ENCODE assay signal across 27 cellular contexts in genomic region chr5:56535347-56535746, GRCh38.
DNase-seq lines count a peak whose midpoint lies in the region; ATAC-seq, FAIRE-seq and TF ChIP-seq lines count a peak whose summit lies in the region.
"Had no signal": no experiment of that assay in that cellular context is flagged by ENCODE, and none has a peak within 500 bp of the region (broad histone marks: within the 10 kb centered on the region; RNA-seq: fewer than 3 reads in every experiment).

No MANE protein-coding gene starts in this region.

- no peak overlapping the region for H3K4me3 ChIP-seq in astrocyte (ENCODE audit: insufficient read depth, low read depth, low read length)
- H3K4me3 ChIP-seq: body of pancreas, GM23248, lower lobe of right lung, neural progenitor cell, SK-N-MC, tibial artery had no signal

- H3K9me3 ChIP-seq in astrocyte (ENCODE audit: insufficient read depth, low read depth, low read length) = no peaks in the 10 kb centered on the region
- H3K9me3 ChIP-seq: body of pancreas, lower lobe of right lung, tibial artery had no signal

- peaks cover 52% of the 10 kb centered on the region for H3K4me1 Mint-ChIP-seq in activated naive CD4-positive, alpha-beta T cell treated with anti-CD3 and anti-CD28 coated beads, Interleukin-2, amount 10 ng/mL, durations not matched to agents 7 days and 5 days
- H3K4me1 Mint-ChIP-seq in astrocyte (ENCODE audit: low read depth, unreplicated experiment) (peaks cover 29% of the 10 kb centered on the region), type B pancreatic cell (ENCODE audit: unreplicated experiment) (peaks cover 4% of the 10 kb centered on the region)
- H3K4me1 Mint-ChIP-seq: stimulated activated naive CD8-positive, alpha-beta T cell treated with anti-CD3 and anti-CD28 coated beads, Interleukin-15, amount 100 ng/mL, for 72 hours had no signal

- H4K20me1 ChIP-seq in astrocyte (ENCODE audit: insufficient read depth, low read length) = no peaks in the 10 kb centered on the region

- no peak for ATAC-seq in esophagus mucosa
- ATAC-seq: body of pancreas; CD8-positive, alpha-beta T cell; lower lobe of right lung; sciatic nerve had no signal

- no peak overlapping the region for H3K4me2 ChIP-seq in astrocyte (ENCODE audit: low read length)
- H3K4me2 ChIP-seq: neural progenitor cell had no signal

- H3K4me3 Mint-ChIP-seq in activated naive CD4-positive, alpha-beta T cell treated with anti-CD3 and anti-CD28 coated beads, Interleukin-2, amount 10 ng/mL, durations not matched to agents 7 days and 5 days = no peak overlapping the region
- H3K4me3 Mint-ChIP-seq in astrocyte (ENCODE audit: unreplicated experiment) = no peak overlapping the region
- H3K4me3 Mint-ChIP-seq in type B pancreatic cell = no peak overlapping the region
- H3K4me3 Mint-ChIP-seq: CD8-positive, alpha-beta T cell; neural progenitor cell; stimulated activated naive CD8-positive, alpha-beta T cell treated with anti-CD3 and anti-CD28 coated beads, Interleukin-15, amount 100 ng/mL, for 72 hours had no signal

- H3K36me3 ChIP-seq in astrocyte (ENCODE audit: insufficient read depth, low read length) = no peaks in the 10 kb centered on the region
- H3K36me3 ChIP-seq: lower lobe of right lung, neural progenitor cell, tibial artery had no signal

- no peaks in the 10 kb centered on the region for H3K79me2 ChIP-seq in astrocyte (ENCODE audit: insufficient read depth, low read length)

- H3K27me3 ChIP-seq in astrocyte (ENCODE audit: insufficient read depth, low read length) = no peaks in the 10 kb centered on the region
- H3K27me3 ChIP-seq: body of pancreas, neural progenitor cell, tibial artery had no signal

- FAIRE-seq in astrocyte (lab: Jason Lieb, UNC) = no peak

- peaks cover 4% of the 10 kb centered on the region for H3K36me3 Mint-ChIP-seq in activated naive CD4-positive, alpha-beta T cell treated with anti-CD3 and anti-CD28 coated beads, Interleukin-2, amount 10 ng/mL, durations not matched to agents 7 days and 5 days
- H3K36me3 Mint-ChIP-seq in astrocyte (ENCODE audit: low read depth, unreplicated experiment) (no peaks in the 10 kb centered on the region), type B pancreatic cell (peaks cover 8% of the 10 kb centered on the region)
- H3K36me3 Mint-ChIP-seq: CD8-positive, alpha-beta T cell; neural progenitor cell had no signal

- H3K9me3 Mint-ChIP-seq in activated naive CD4-positive, alpha-beta T cell treated with anti-CD3 and anti-CD28 coated beads, Interleukin-2, amount 10 ng/mL, durations not matched to agents 7 days and 5 days = peaks cover 6% of the 10 kb centered on the region
- peaks cover 2% of the 10 kb centered on the region for H3K9me3 Mint-ChIP-seq in astrocyte (ENCODE audit: unreplicated experiment)
- H3K9me3 Mint-ChIP-seq in type B pancreatic cell = peaks cover 9% of the 10 kb centered on the region
- H3K9me3 Mint-ChIP-seq: CD8-positive, alpha-beta T cell; neural progenitor cell had no signal

- H3K27me3 Mint-ChIP-seq in activated naive CD4-positive, alpha-beta T cell treated with anti-CD3 and anti-CD28 coated beads, Interleukin-2, amount 10 ng/mL, durations not matched to agents 7 days and 5 days = no peaks in the 10 kb centered on the region
- peaks cover 8% of the 10 kb centered on the region for H3K27me3 Mint-ChIP-seq in astrocyte (ENCODE audit: low read depth, unreplicated experiment)
- no peaks in the 10 kb centered on the region for H3K27me3 Mint-ChIP-seq in type B pancreatic cell
- H3K27me3 Mint-ChIP-seq: stimulated activated naive CD8-positive, alpha-beta T cell treated with anti-CD3 and anti-CD28 coated beads, Interleukin-15, amount 100 ng/mL, for 72 hours had no signal

- no peak overlapping the region for H3K9ac ChIP-seq in astrocyte (ENCODE audit: low read length)
- H3K9ac ChIP-seq: GM23248, neural progenitor cell had no signal

- TF ChIP-seq CTCF in astrocyte (IDR thresholded peaks at IDR 0.05; ENCODE audit: insufficient read depth, low read depth, low read length) (no peak), type B pancreatic cell (conservative IDR thresholded peaks at IDR 0.05) (no peak)

- CTCF ChIA-PET in activated naive CD4-positive, alpha-beta T cell treated with anti-CD3 and anti-CD28 coated beads, Interleukin-2, amount 10 ng/mL, durations not matched to agents 7 days and 5 days (lab: Charles Lee) = interaction anchor here (1.0 kb wide), 1 partner anchor 291 kb away, joined by 3 read pairs; no protein-coding TSS in a partner anchor

- no peaks in the 10 kb centered on the region for H3K4me1 ChIP-seq in astrocyte (ENCODE audit: insufficient read depth, low read length)
- H3K4me1 ChIP-seq: lower lobe of right lung, neural progenitor cell, tibial artery had no signal

- H3K27ac ChIP-seq in astrocyte (ENCODE audit: low read depth, low read length) = no peak overlapping the region
- H3K27ac ChIP-seq: body of pancreas, GM23248, lower lobe of right lung, neural progenitor cell, SK-N-MC, tibial artery had no signal

- no peak overlapping the region for H2AFZ ChIP-seq in astrocyte (ENCODE audit: low read depth, low read length)
- H2AFZ ChIP-seq: GM23248, neural progenitor cell had no signal

- peak overlapping the region; percentile 90 for H3K27ac Mint-ChIP-seq in activated naive CD4-positive, alpha-beta T cell treated with anti-CD3 and anti-CD28 coated beads, Interleukin-2, amount 10 ng/mL, durations not matched to agents 7 days and 5 days
- H3K27ac Mint-ChIP-seq in astrocyte (ENCODE audit: unreplicated experiment) (peak overlapping the region; percentile 78), type B pancreatic cell (peak overlapping the region; percentile 93)
- H3K27ac Mint-ChIP-seq: CD8-positive, alpha-beta T cell; stimulated activated naive CD8-positive, alpha-beta T cell treated with anti-CD3 and anti-CD28 coated beads, Interleukin-15, amount 100 ng/mL, for 72 hours had no signal

- DNase-seq in activated naive CD4-positive, alpha-beta T cell treated with anti-CD3 and anti-CD28 coated beads, Interleukin-2, amount 10 ng/mL, durations not matched to agents 7 days and 5 days = no peak
- DNase-seq in activated naive CD4-positive, alpha-beta T cell treated with anti-CD3 and anti-CD28 coated beads, Interleukin-2, amount 50 U/mL, for 16 hours = no peak
- DNase-seq in astrocyte (ENCODE audit: low read depth) (no peak), iPS-NIHi7 (ENCODE audit: extremely low spot score) (peak; percentile 28), type B pancreatic cell (ENCODE audit: extremely low spot score, unreplicated experiment) (no peak)
- no peak for DNase-seq in activated CD8-positive, alpha-beta memory T cell treated with anti-CD3 and anti-CD28 coated beads, Interleukin-2, amount 50 U/mL, for 48 hours
- DNase-seq in stimulated activated naive CD4-positive, alpha-beta T cell treated with Interleukin-2 at 50 U/mL for 16 hours (lab: John Stamatoyannopoulos, UW) = no peak
- DNase-seq: 8988T; activated CD4-positive, alpha-beta T cell treated with anti-CD3 and anti-CD28 coated beads for 48 hours; activated CD8-positive, alpha-beta memory T cell treated with anti-CD3 and anti-CD28 coated beads, Interleukin-2, amount 50 U/mL, for 4 hours; AML-193; body of pancreas; CD8-positive, alpha-beta T cell; GDM1; GM23248; islet precursor cell; Kasumi-1; lower lobe of right lung; NCI-H1694 treated with DMSO at 0.1 percent for 48 hours; NCI-H2171 treated with DMSO at 0.1 percent for 48 hours; NCI-H526; stimulated activated naive CD8-positive, alpha-beta T cell treated with anti-CD3 and anti-CD28 coated beads, Interleukin-15, amount 100 ng/mL, for 72 hours; tibial artery had no signal
